In genomic region chr5:179906294-179906794, GRCh38 we compare ENCODE assay signal across 8 cellular contexts. TPM values are rescaled to one million over a fixed set of nuclear protein-coding genes. Genes with fewer than 3 reads are reported as not detected.
DNase-seq lines count a peak whose midpoint lies in the region; ATAC-seq and TF ChIP-seq lines count a peak whose summit lies in the region.

No MANE protein-coding gene starts in this region.

- TF ChIP-seq CTCF in activated B cell treated with CpG ODN at 0.5 μM for 24 hours (IDR thresholded peaks at IDR 0.05) (no peak), glutamatergic neuron (IDR thresholded peaks at IDR 0.05; ENCODE audit: partially characterized antibody, unreplicated experiment) (no peak)

- ATAC-seq in activated B cell treated with CpG ODN at 0.5 μM for 24 hours (ENCODE audit: low read depth), result no peak
- no peak for ATAC-seq in stimulated activated naive B cell treated with anti-CD40 and anti-IgM and Interleukin-4, amounts not matched to agents 10 μg/mL and 1 μg/mL and 100 μg/mL, for 72 hours (replicated peaks)

- H3K4me1 Mint-ChIP-seq in activated B cell treated with CpG ODN at 0.5 μM for 24 hours (peaks cover 29% of the 10 kb centered on the region), glutamatergic neuron (ENCODE audit: low read depth, unreplicated experiment) (peaks cover 9% of the 10 kb centered on the region)
- H3K4me1 Mint-ChIP-seq in stimulated activated naive B cell treated with anti-CD40 and anti-IgM and Interleukin-4, amounts not matched to agents 10 μg/mL and 1 μg/mL and 100 μg/mL, for 72 hours, result peaks cover 8 to 28% of the 10 kb centered on the region in 2 donors

- H3K27me3 Mint-ChIP-seq in activated B cell treated with CpG ODN at 0.5 μM for 24 hours, result no peaks in the 10 kb centered on the region
- H3K27me3 Mint-ChIP-seq in glutamatergic neuron (ENCODE audit: unreplicated experiment), result peaks cover 9% of the 10 kb centered on the region
- H3K27me3 Mint-ChIP-seq in stimulated activated naive B cell treated with anti-CD40 and anti-IgM and Interleukin-4, amounts not matched to agents 10 μg/mL and 1 μg/mL and 100 μg/mL, for 72 hours, result no peaks in the 10 kb centered on the region

- CTCF ChIA-PET in activated B cell treated with CpG ODN at 0.5 μM for 24 hours (lab: Charles Lee), result interaction anchor here (0.5 to 2.4 kb wide), 4 partner anchors 69 to 143 kb away, joined by 3 to 10 read pairs (median 4); no protein-coding TSS in a partner anchor

- POLR2A ChIA-PET in activated B cell treated with CpG ODN at 0.5 μM for 24 hours (lab: Charles Lee), result interaction anchor here (0.8 to 1.4 kb wide), 5 partner anchors 11 to 86 kb away, joined by 3 to 6 read pairs (median 3); partner anchors contain the start of genes MRNIP and SQSTM1

- H3K36me3 Mint-ChIP-seq in activated B cell treated with CpG ODN at 0.5 μM for 24 hours (ENCODE audit: low read depth), result peaks cover 24% of the 10 kb centered on the region
- peaks cover 4% of the 10 kb centered on the region for H3K36me3 Mint-ChIP-seq in glutamatergic neuron (ENCODE audit: unreplicated experiment)
- H3K36me3 Mint-ChIP-seq in stimulated activated naive B cell treated with anti-CD40 and anti-IgM and Interleukin-4, amounts not matched to agents 10 μg/mL and 1 μg/mL and 100 μg/mL, for 72 hours, result peaks cover 11 to 18% of the 10 kb centered on the region in 2 donors

- H3K27ac Mint-ChIP-seq in activated B cell treated with CpG ODN at 0.5 μM for 24 hours (peak overlapping the region; percentile 83), glutamatergic neuron (ENCODE audit: unreplicated experiment) (no peak overlapping the region)
- H3K27ac Mint-ChIP-seq in stimulated activated naive B cell treated with anti-CD40 and anti-IgM and Interleukin-4, amounts not matched to agents 10 μg/mL and 1 μg/mL and 100 μg/mL, for 72 hours, result peak overlapping the region; percentile 53

- DNase-seq in NOMO-1 treated with DMSO at 0.1 percent for 48 hours (lab: John Stamatoyannopoulos, UW; ENCODE audit: unreplicated experiment), result peak; percentile 36
- DNase-seq in NOMO-1 treated with dmso at 0.1 percent for 144 hours (lab: John Stamatoyannopoulos, UW; ENCODE audit: unreplicated experiment), result no peak
- no peak for DNase-seq in activated B cell treated with CpG ODN at 0.5 μM for 24 hours
- no peak for DNase-seq in glutamatergic neuron
- no peak for DNase-seq in stimulated activated naive B cell treated with anti-CD40 and anti-IgM and Interleukin-4, amounts not matched to agents 10 μg/mL and 1 μg/mL and 100 μg/mL, for 72 hours
- DNase-seq in NCI-H510A treated with DMSO at 0.1 percent for 48 hours (lab: John Stamatoyannopoulos, UW), result no peak
- DNase-seq in NCI-H1694 treated with DMSO at 0.1 percent for 48 hours (lab: John Stamatoyannopoulos, UW), result no peak
- no peak for DNase-seq in DMS79 (lab: John Stamatoyannopoulos, UW)

- intact Hi-C loops in activated B cell treated with CpG ODN at 0.5 μM for 24 hours (cut with micrococcal nuclease), result loop anchor here (2.0 to 10.0 kb wide), 4 partner anchors 48 to 212 kb away; partner anchors contain the start of genes CANX, MRNIP and SQSTM1

- H3K9me3 Mint-ChIP-seq in activated B cell treated with CpG ODN at 0.5 μM for 24 hours (no peaks in the 10 kb centered on the region), glutamatergic neuron (ENCODE audit: unreplicated experiment) (peaks cover 6% of the 10 kb centered on the region)
- H3K9me3 Mint-ChIP-seq in stimulated activated naive B cell treated with anti-CD40 and anti-IgM and Interleukin-4, amounts not matched to agents 10 μg/mL and 1 μg/mL and 100 μg/mL, for 72 hours, result no peaks in the 10 kb centered on the region

- peak overlapping the region; percentile 86 for H3K4me3 Mint-ChIP-seq in activated B cell treated with CpG ODN at 0.5 μM for 24 hours
- peak overlapping the region; percentile 82 for H3K4me3 Mint-ChIP-seq in glutamatergic neuron (ENCODE audit: unreplicated experiment)
- peak overlapping the region; percentile 96 for H3K4me3 Mint-ChIP-seq in stimulated activated naive B cell treated with anti-CD40 and anti-IgM and Interleukin-4, amounts not matched to agents 10 μg/mL and 1 μg/mL and 100 μg/mL, for 72 hours

RNA-seq across cellular contexts. Expression of gene TBC1D9B, which starts 1.4 kb away (rescaled TPM):
- 111 and 117 TPM in 2 replicates for total RNA-seq in activated B cell treated with CpG ODN at 0.5 μM for 24 hours
- total RNA-seq in glutamatergic neuron (ENCODE audit: unreplicated experiment), result 81.8 TPM

RNA-seq across cellular contexts. Expression of gene MRNIP, which starts 47.7 kb away (rescaled TPM):
- total RNA-seq in activated B cell treated with CpG ODN at 0.5 μM for 24 hours, result 54.6 and 70.0 TPM in 2 replicates
- total RNA-seq in glutamatergic neuron (ENCODE audit: unreplicated experiment), result 60.2 TPM
